20 cellular contexts compared by ENCODE assay signal in the genomic region with DNA sequence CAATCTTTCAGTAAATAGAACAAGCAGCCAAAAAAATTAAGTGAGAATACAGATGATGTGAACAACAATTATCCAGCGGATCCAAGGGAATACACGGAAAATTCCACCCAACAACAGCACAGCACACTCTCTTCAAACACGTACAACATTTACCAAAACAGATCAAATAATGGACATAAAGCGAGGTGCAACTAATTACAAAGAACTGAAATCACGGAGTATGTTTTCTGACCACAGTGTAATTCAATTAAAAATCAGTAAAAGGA. TPM values are rescaled to one million over a fixed set of nuclear protein-coding genes. Genes with fewer than 3 reads are reported as not detected.
"Had no signal": no experiment of that assay in that cellular context is flagged by ENCODE, and none has a peak within 500 bp of the region (broad histone marks: within the 10 kb centered on the region; RNA-seq: fewer than 3 reads in every experiment).

No MANE protein-coding gene starts in this region.

- H3K27ac ChIP-seq: colonic mucosa, esophagus muscularis mucosa, foreskin keratinocyte, hepatocyte, left lung, lower lobe of right lung had no signal

- H3K36me3 ChIP-seq: colonic mucosa had no signal

- H3K9me3 Mint-ChIP-seq: dendritic cell treated with granulocyte-macrophage colony-stimulating factor and Interleukin-4, amounts not matched to agents 40 ng/mL and 50 ng/mL, for 4 days; effector memory CD8-positive, alpha-beta T cell had no signal

- ATAC-seq: effector memory CD8-positive, alpha-beta T cell; foreskin keratinocyte; left cardiac atrium; left lung; lower lobe of right lung; mucosa of descending colon had no signal

- DNase-seq: colonic mucosa; cortex of kidney; effector CD8-positive, alpha-beta T cell; effector memory CD8-positive, alpha-beta T cell; endodermal cell; foreskin keratinocyte; glutamatergic neuron; head of caudate nucleus; hypothalamus; immature natural killer cell; left cardiac atrium; left lung; lower lobe of right lung; mesenchymal stem cell had no signal

- H3K9me3 ChIP-seq: colonic mucosa, lower lobe of right lung, mucosa of descending colon had no signal

- H3K27ac Mint-ChIP-seq: dendritic cell treated with granulocyte-macrophage colony-stimulating factor and Interleukin-4, amounts not matched to agents 40 ng/mL and 50 ng/mL, for 4 days; effector memory CD8-positive, alpha-beta T cell; endodermal cell; immature natural killer cell; mesothelial cell of epicardium had no signal

- H3K4me1 Mint-ChIP-seq: endodermal cell, mesothelial cell of epicardium had no signal

- H3K4me1 ChIP-seq: colonic mucosa, foreskin keratinocyte had no signal

- H3K27me3 Mint-ChIP-seq: dendritic cell treated with granulocyte-macrophage colony-stimulating factor and Interleukin-4, amounts not matched to agents 40 ng/mL and 50 ng/mL, for 4 days; effector memory CD8-positive, alpha-beta T cell had no signal

- H3K4me3 ChIP-seq: colonic mucosa, esophagus muscularis mucosa, hepatocyte, left lung, lower lobe of right lung, mucosa of descending colon had no signal

- H3K4me3 Mint-ChIP-seq: dendritic cell treated with granulocyte-macrophage colony-stimulating factor and Interleukin-4, amounts not matched to agents 40 ng/mL and 50 ng/mL, for 4 days; effector memory CD8-positive, alpha-beta T cell; endodermal cell; immature natural killer cell; mesothelial cell of epicardium had no signal

- H3K27me3 ChIP-seq: colonic mucosa, esophagus muscularis mucosa, foreskin keratinocyte, hepatocyte, left lung had no signal

RNA-seq across cellular contexts. Expression of a gene that starts 27.2 kb away (rescaled TPM):
- total RNA-seq: myocyte had no signal
